23 cellular contexts compared by ENCODE assay signal in genomic region chr16:86068722-86069121, GRCh38.
A peak's percentile ranks its signal among the peaks of the same experiment; 100 is the strongest.
DNase-seq lines count a peak whose midpoint lies in the region; ATAC-seq, FAIRE-seq and TF ChIP-seq lines count a peak whose summit lies in the region.
"Had no signal": no experiment of that assay in that cellular context is flagged by ENCODE, and none has a peak within 500 bp of the region (broad histone marks: within the 10 kb centered on the region; RNA-seq: fewer than 3 reads in every experiment).

No MANE protein-coding gene starts in this region.

- no peak overlapping the region for H3K4me3 ChIP-seq in HepG2 (replicated peaks in 1 of 3; ENCODE audit: insufficient read depth in 1 of 3, low read depth in 2 of 3, low read length in 3 of 3)
- H3K4me3 ChIP-seq in right lobe of liver = no peak overlapping the region
- H3K4me3 ChIP-seq in bronchial epithelial cell (ENCODE audit: low read depth, low read length) = no peak overlapping the region
- no peak overlapping the region for H3K4me3 ChIP-seq in right atrium auricular region
- H3K4me3 ChIP-seq: A549; BLaER1 treated with 17β-estradiol and CSF1 and Interleukin-3, amounts not matched to agents 10 nM and 100 nM; GM12878 had no signal

- H3K9ac ChIP-seq in HepG2 (ENCODE audit: insufficient read depth, low read depth, low read length) = no peak overlapping the region
- H3K9ac ChIP-seq: BLaER1 treated with 17β-estradiol and CSF1 and Interleukin-3, amounts not matched to agents 10 nM and 100 nM had no signal

- ATAC-seq in HepG2 (no peak), right lobe of liver (no peak)
- ATAC-seq: A549, GM12878 had no signal

- DNase-seq in HepG2 (ENCODE audit: low spot score) (no peak), right lobe of liver (no peak), bronchial epithelial cell (ENCODE audit: low read depth) (no peak), right atrium auricular region (ENCODE audit: low spot score) (no peak)
- no peak for DNase-seq in activated CD4-positive, CD25-positive, alpha-beta regulatory T cell treated with anti-CD3 and anti-CD28 coated beads, Interleukin-2, amount 50 U/mL, for 72 hours
- DNase-seq: AML-193; CD4-positive, alpha-beta memory T cell; CD8-positive, alpha-beta memory T cell; COR-L47; DMS 273 treated with DMSO at 0.1 percent for 48 hours; DMS153; DMS53; DMS79; DND-41; EL; GDM1 had no signal

- CTCF ChIA-PET in HepG2 (lab: Yijun Ruan, JAX; ENCODE audit: low intra/inter-chr PET ratio, low total read pairs) = no interaction called here

- H3K79me2 ChIP-seq in HepG2 (ENCODE audit: insufficient read depth, low read length) = no peaks in the 10 kb centered on the region

- FAIRE-seq in HepG2 (lab: Jason Lieb, UNC) (no peak), bronchial epithelial cell (lab: Jason Lieb, UNC) (peak; percentile 7)
- FAIRE-seq: A549, GM12878, GM12892, GM18507 had no signal

- no peak for TF ChIP-seq RAD21 in HepG2 (CRISPR knock-in tag; IDR thresholded peaks at IDR 0.05)

- H3K36me3 ChIP-seq in HepG2 (replicated peaks in 1 of 2; ENCODE audit: control insufficient read depth in 1 of 2, insufficient read depth in 2 of 2, low read length in 2 of 2) (no peaks in the 10 kb centered on the region), right lobe of liver (no peaks in the 10 kb centered on the region), bronchial epithelial cell (ENCODE audit: control insufficient read depth, insufficient read depth, low read length) (no peaks in the 10 kb centered on the region), right atrium auricular region (no peaks in the 10 kb centered on the region)
- H3K36me3 ChIP-seq: BLaER1 treated with 17β-estradiol and CSF1 and Interleukin-3, amounts not matched to agents 10 nM and 100 nM had no signal

- WGBS in HepG2 (ENCODE audit: low lambda C conversion rate) = 71% methylated on average over 8 of the region's 8 CpGs
- WGBS in right lobe of liver (ENCODE audit: insufficient coverage, low coverage, low lambda C conversion rate, missing lambda C conversion rate) = 83% methylated on average over 8 of the region's 8 CpGs

- H3K4me2 ChIP-seq in HepG2 (ENCODE audit: low read depth, low read length) = no peak overlapping the region
- H3K4me2 ChIP-seq: A549; BLaER1 treated with 17β-estradiol and CSF1 and Interleukin-3, amounts not matched to agents 10 nM and 100 nM had no signal

- intact Hi-C loops in HepG2 (cut with micrococcal nuclease; ENCODE audit: unreplicated experiment) = no loop called here
- intact Hi-C loops in right lobe of liver (cut with DNase I) = no loop called here

- H3K4me1 ChIP-seq in HepG2 (ENCODE audit: insufficient read depth, low read length) (no peaks in the 10 kb centered on the region), right lobe of liver (no peaks in the 10 kb centered on the region), right atrium auricular region (no peaks in the 10 kb centered on the region)
- H3K4me1 ChIP-seq: A549 had no signal

- TF ChIP-seq EP300 in HepG2 (IDR thresholded peaks at IDR 0.05; ENCODE audit: low read depth in 2 of 2, low read length in 2 of 2) (no peak), HepG2 (CRISPR knock-in tag; IDR thresholded peaks at IDR 0.05; ENCODE audit: borderline replicate concordance) (no peak)

- no TSS peak for BruUV-seq in HepG2 (replicated peaks; lab: Mats Ljungman, UMichigan)

- H3K27me3 ChIP-seq in HepG2 (ENCODE audit: control insufficient read depth in 1 of 2, insufficient read depth in 2 of 2, low read length in 2 of 2) (peaks cover 0 to 39% of the 10 kb centered on the region in 2 experiments; a peak in 2 of 5 replicates), right lobe of liver (peaks cover 0 to 4% of the 10 kb centered on the region in 2 donors), bronchial epithelial cell (ENCODE audit: control insufficient read depth, insufficient read depth, low read length) (no peaks in the 10 kb centered on the region), right atrium auricular region (no peaks in the 10 kb centered on the region)

- in situ Hi-C loops in HepG2 (cut with HindIII; ENCODE audit: extremely low pct_ligation_motif_present, low pct_unique_long_range_greater_than_20kb) = no loop called here

- no peaks in the 10 kb centered on the region for H3K9me3 ChIP-seq in HepG2 (ENCODE audit: low read length)
- no peaks in the 10 kb centered on the region for H3K9me3 ChIP-seq in right lobe of liver
- no peaks in the 10 kb centered on the region for H3K9me3 ChIP-seq in right atrium auricular region
- H3K9me3 ChIP-seq: A549; BLaER1 treated with 17β-estradiol and CSF1 and Interleukin-3, amounts not matched to agents 10 nM and 100 nM had no signal

- H2AFZ ChIP-seq in HepG2 (ENCODE audit: low read length) = no peak overlapping the region

- no peak overlapping the region for H3K27ac ChIP-seq in HepG2 (ENCODE audit: extremely low read length, insufficient read depth, low read length)
- H3K27ac ChIP-seq in right lobe of liver = no peak overlapping the region
- H3K27ac ChIP-seq in right atrium auricular region = no peak overlapping the region
- H3K27ac ChIP-seq: 22Rv1; A549; BLaER1 treated with 17β-estradiol and CSF1 and Interleukin-3, amounts not matched to agents 10 nM and 100 nM; C4-2B had no signal

- TF ChIP-seq POLR2A in HepG2 (IDR thresholded peaks at IDR 0.05; ENCODE audit: insufficient read depth in 1 of 2, low read depth in 2 of 2, low read length in 2 of 2) (no peak), right lobe of liver (IDR thresholded peaks at IDR 0.05) (no peak)

- peaks cover 4% of the 10 kb centered on the region; the same call in 1 of the 2 replicates for H4K20me1 ChIP-seq in HepG2 (ENCODE audit: insufficient read depth, low read length)

- TF ChIP-seq CTCF in HepG2 (CRISPR knock-in tag; IDR thresholded peaks at IDR 0.05) (no peak), right lobe of liver (IDR thresholded peaks at IDR 0.05) (no peak), bronchial epithelial cell (IDR thresholded peaks at IDR 0.05; ENCODE audit: insufficient read depth, low read length, severe bottlenecking) (no peak), right atrium auricular region (IDR thresholded peaks at IDR 0.05) (no peak)

- POLR2A ChIA-PET in HepG2 (lab: Yijun Ruan, JAX) = no interaction called here

TF ChIP-seq in HepG2, 621 proteins besides CTCF, POLR2A, EP300 and RAD21:
- TF ChIP-seq, protein P1, sequence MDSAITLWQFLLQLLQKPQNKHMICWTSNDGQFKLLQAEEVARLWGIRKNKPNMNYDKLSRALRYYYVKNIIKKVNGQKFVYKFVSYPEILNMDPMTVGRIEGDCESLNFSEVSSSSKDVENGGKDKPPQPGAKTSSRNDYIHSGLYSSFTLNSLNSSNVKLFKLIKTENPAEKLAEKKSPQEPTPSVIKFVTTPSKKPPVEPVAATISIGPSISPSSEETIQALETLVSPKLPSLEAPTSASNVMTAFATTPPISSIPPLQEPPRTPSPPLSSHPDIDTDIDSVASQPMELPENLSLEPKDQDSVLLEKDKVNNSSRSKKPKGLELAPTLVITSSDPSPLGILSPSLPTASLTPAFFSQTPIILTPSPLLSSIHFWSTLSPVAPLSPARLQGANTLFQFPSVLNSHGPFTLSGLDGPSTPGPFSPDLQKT (CRISPR knock-in tag; IDR thresholded peaks at IDR 0.05; ENCODE audit: borderline replicate concordance) = 0 out of 2 replicates have a peak, but pooled peaks have one; percentile 29
- no peak for TF ChIP-seq PRMT3 (CRISPR knock-in tag; IDR thresholded peaks at IDR 0.05; ENCODE audit: borderline replicate concordance, low read depth)
TF ChIP-seq in HepG2: peak in this region for 1.
